ENCODE assay signal across 1 cellular context in the genomic region with DNA sequence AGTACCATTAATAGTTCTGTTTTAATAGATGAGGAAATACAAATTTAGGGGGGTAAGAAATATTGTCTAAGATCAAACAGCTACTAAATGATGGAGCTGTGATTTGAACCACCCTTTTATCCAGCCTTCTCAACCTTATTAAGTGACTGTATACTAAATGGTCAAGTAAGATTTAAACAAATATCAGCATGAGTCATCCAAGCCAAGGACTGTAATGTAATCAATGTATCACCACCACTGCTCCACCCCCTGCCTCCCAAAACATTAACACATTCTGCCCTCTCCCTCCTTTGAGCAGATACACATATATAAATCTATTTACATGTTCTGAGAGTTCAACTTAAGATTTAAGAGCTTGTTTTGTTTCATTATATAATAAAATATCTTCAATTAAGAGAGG.
TF ChIP-seq lines count a peak whose summit lies in the region.

No MANE protein-coding gene starts in this region.

TF ChIP-seq in endothelial cell of umbilical vein, 7 proteins besides CTCF, POLR2A, EP300 and RAD21:
- TF ChIP-seq JUN (IDR thresholded peaks at IDR 0.05; ENCODE audit: borderline replicate concordance, insufficient read depth, insufficient read length, low read depth): peak; percentile 24
- TF ChIP-seq FOS (IDR thresholded peaks at IDR 0.05; ENCODE audit: borderline replicate concordance, insufficient read depth, low read length): peak; percentile 64
- no peak for TF ChIP-seq EZH2 (IDR thresholded peaks at IDR 0.05; ENCODE audit: borderline replicate concordance, low read depth, low read length, severe bottlenecking)
